ENCODE assay signal across 27 cellular contexts in genomic region chrX:2748815-2749188, GRCh38. TPM values are rescaled to one million over a fixed set of nuclear protein-coding genes. Genes with fewer than 3 reads are reported as not detected.
"Had no signal": no experiment of that assay in that cellular context is flagged by ENCODE, and none has a peak within 500 bp of the region (broad histone marks: within the 10 kb centered on the region; RNA-seq: fewer than 3 reads in every experiment).

No MANE protein-coding gene starts in this region.

- H3K4me3 Mint-ChIP-seq: immature natural killer cell; memory B cell; nephron; neural crest cell; stimulated activated effector memory CD8-positive, alpha-beta T cell treated with anti-CD3 and anti-CD28 coated beads, Interleukin-12 subunit alpha, Interleukin-12 subunit beta, amount 100 ng/mL, for 72 hours; stimulated activated naive CD8-positive, alpha-beta T cell treated with anti-CD3 and anti-CD28 coated beads, Interleukin-15, Interleukin-2, amounts not matched to agents 100 ng/mL and 50 ng/mL, for 24 hours had no signal

- H3K4me1 Mint-ChIP-seq: neural crest cell had no signal

- H3K4me1 ChIP-seq: prostate gland, spleen, upper lobe of right lung had no signal

- H3K27ac Mint-ChIP-seq: immature natural killer cell; memory B cell; naive thymus-derived CD8-positive, alpha-beta T cell; stimulated activated effector memory CD8-positive, alpha-beta T cell treated with anti-CD3 and anti-CD28 coated beads, Interleukin-12 subunit alpha, Interleukin-12 subunit beta, amount 100 ng/mL, for 72 hours; stimulated activated naive CD8-positive, alpha-beta T cell treated with anti-CD3 and anti-CD28 coated beads, Interleukin-15, Interleukin-2, amounts not matched to agents 100 ng/mL and 50 ng/mL, for 24 hours had no signal

- H3K9me3 Mint-ChIP-seq: immature natural killer cell; memory B cell; naive thymus-derived CD8-positive, alpha-beta T cell; nephron; neural crest cell; stimulated activated effector memory CD8-positive, alpha-beta T cell treated with anti-CD3 and anti-CD28 coated beads, Interleukin-12 subunit alpha, Interleukin-12 subunit beta, amount 100 ng/mL, for 72 hours; stimulated activated naive CD8-positive, alpha-beta T cell treated with anti-CD3 and anti-CD28 coated beads, Interleukin-15, Interleukin-2, amounts not matched to agents 100 ng/mL and 50 ng/mL, for 24 hours had no signal

- H3K36me3 ChIP-seq: pancreas, prostate gland, sigmoid colon, thoracic aorta, tibial artery, upper lobe of right lung had no signal

- H3K27ac ChIP-seq: left ventricle myocardium inferior, pancreas, prostate gland, sigmoid colon, spleen, suprapubic skin, thoracic aorta, tibial artery, upper lobe of right lung had no signal

- H3K4me3 ChIP-seq: left ventricle myocardium inferior, lung, pancreas, prostate gland, sigmoid colon, spleen, suprapubic skin, thoracic aorta, tibial artery, upper lobe of right lung had no signal

- FAIRE-seq: islet of Langerhans, pancreas, small intestine, urothelium cell line had no signal

- ATAC-seq: naive thymus-derived CD8-positive, alpha-beta T cell; pancreas; right cardiac atrium; stimulated activated effector memory CD8-positive, alpha-beta T cell treated with anti-CD3 and anti-CD28 coated beads, Interleukin-12 subunit alpha, Interleukin-12 subunit beta, amount 100 ng/mL, for 72 hours; upper lobe of right lung had no signal

- H3K36me3 Mint-ChIP-seq: immature natural killer cell; memory B cell; stimulated activated effector memory CD8-positive, alpha-beta T cell treated with anti-CD3 and anti-CD28 coated beads, Interleukin-12 subunit alpha, Interleukin-12 subunit beta, amount 100 ng/mL, for 72 hours had no signal

- DNase-seq: hypothalamus; immature natural killer cell; left ventricle myocardium inferior; naive thymus-derived CD8-positive, alpha-beta T cell; nucleus accumbens; pancreas; posterior cingulate gyrus; retina; right cardiac atrium; sigmoid colon; small intestine; spleen; stimulated activated CD4-positive, alpha-beta T cell treated with anti-CD3 and anti-CD28 coated beads, Interleukin-4, amount 100 ng/mL, for 24 hours; stimulated activated naive CD4-positive, alpha-beta T cell; upper lobe of right lung had no signal

- H3K27me3 Mint-ChIP-seq: memory B cell; stimulated activated naive CD8-positive, alpha-beta T cell treated with anti-CD3 and anti-CD28 coated beads, Interleukin-15, Interleukin-2, amounts not matched to agents 100 ng/mL and 50 ng/mL, for 24 hours had no signal

- H3K9me3 ChIP-seq: left ventricle myocardium inferior, pancreas, prostate gland, sigmoid colon, spleen, suprapubic skin, thoracic aorta, tibial artery, upper lobe of right lung had no signal

- H3K27me3 ChIP-seq: pancreas, sigmoid colon, spleen, suprapubic skin, tibial artery, upper lobe of right lung had no signal

RNA-seq across cellular contexts. Expression of gene XG, which starts 3.0 kb away (rescaled TPM):
- total RNA-seq: naive thymus-derived CD8-positive, alpha-beta T cell; neural crest cell had no signal
- polyA plus RNA-seq: immature natural killer cell; naive thymus-derived CD8-positive, alpha-beta T cell had no signal
